ENCODE assay signal across 9 cellular contexts in genomic region chr2:169141713-169142352, GRCh38.
DNase-seq lines count a peak whose midpoint lies in the region; ATAC-seq and TF ChIP-seq lines count a peak whose summit lies in the region.
"Had no signal": no experiment of that assay in that cellular context is flagged by ENCODE, and none has a peak within 500 bp of the region (broad histone marks: within the 10 kb centered on the region; RNA-seq: fewer than 3 reads in every experiment).

No MANE protein-coding gene starts in this region.

- ATAC-seq in GM19025 (IDR thresholded peaks at IDR 0.05; ENCODE audit: low read depth, unreplicated experiment) (peak; percentile 59), heart left ventricle (peak in 3 of 4 donors; percentile 32 to 49 (median 38)), gastrocnemius medialis (no peak), HG02970 (IDR thresholded peaks at IDR 0.05; ENCODE audit: low FRiP score, unreplicated experiment) (no peak)

- CTCF ChIA-PET in activated naive CD4-positive, alpha-beta T cell treated with anti-CD3 and anti-CD28 coated beads, Interleukin-2, amount 10 ng/mL, durations not matched to agents 7 days and 5 days (lab: Charles Lee), result interaction anchor here (0.8 to 7.5 kb wide), 22 partner anchors 8 to 255 kb away, joined by 3 to 147 read pairs (median 5); no protein-coding TSS in a partner anchor

- no peaks in the 10 kb centered on the region for H3K36me3 Mint-ChIP-seq in activated naive CD4-positive, alpha-beta T cell treated with anti-CD3 and anti-CD28 coated beads, Interleukin-2, amount 10 ng/mL, durations not matched to agents 7 days and 5 days
- H3K36me3 Mint-ChIP-seq: IgD-negative memory B cell had no signal

- in situ Hi-C loops in gastrocnemius medialis (cut with MboI; ENCODE audit: low sequenced_read_pairs in 4 of 4), result loop anchor here in 1 of 4 donors (25.0 kb wide), 1 partner anchor 180 kb away; no protein-coding TSS in a partner anchor

- peaks cover 3% of the 10 kb centered on the region for H3K27me3 Mint-ChIP-seq in activated naive CD4-positive, alpha-beta T cell treated with anti-CD3 and anti-CD28 coated beads, Interleukin-2, amount 10 ng/mL, durations not matched to agents 7 days and 5 days
- H3K27me3 Mint-ChIP-seq: IgD-negative memory B cell had no signal

- intact Hi-C loops in heart left ventricle (cut with DNase I) (loop anchor here in 6 of 10 donors (1.0 to 5.0 kb wide), 4 partner anchors 31 to 180 kb away; no protein-coding TSS in a partner anchor), gastrocnemius medialis (cut with DNase I; ENCODE audit: low total_unique reads) (no loop called here)

- H3K4me3 Mint-ChIP-seq in activated naive CD4-positive, alpha-beta T cell treated with anti-CD3 and anti-CD28 coated beads, Interleukin-2, amount 10 ng/mL, durations not matched to agents 7 days and 5 days, result no peak overlapping the region

- peak; percentile 47 for DNase-seq in Ammon's horn (ENCODE audit: low spot score)
- DNase-seq in HuH-7 (ENCODE audit: low spot score), result peak; percentile 61
- DNase-seq in SK-N-DZ (ENCODE audit: low spot score), result peak; percentile 41
- DNase-seq in activated naive CD4-positive, alpha-beta T cell treated with anti-CD3 and anti-CD28 coated beads, Interleukin-2, amount 10 ng/mL, durations not matched to agents 7 days and 5 days, result peak; percentile 68
- DNase-seq in heart left ventricle, result peak in 4 of 5 donors; percentile 30 to 41 (median 34)
- no peak for DNase-seq in gastrocnemius medialis

- H3K4me1 Mint-ChIP-seq in activated naive CD4-positive, alpha-beta T cell treated with anti-CD3 and anti-CD28 coated beads, Interleukin-2, amount 10 ng/mL, durations not matched to agents 7 days and 5 days, result no peaks in the 10 kb centered on the region

- H3K27ac Mint-ChIP-seq in activated naive CD4-positive, alpha-beta T cell treated with anti-CD3 and anti-CD28 coated beads, Interleukin-2, amount 10 ng/mL, durations not matched to agents 7 days and 5 days, result no peak overlapping the region
- H3K27ac Mint-ChIP-seq: IgD-negative memory B cell had no signal

- H3K4me1 ChIP-seq in heart left ventricle (peaks cover 0 to 8% (median 0%) of the 10 kb centered on the region in 12 donors), gastrocnemius medialis (no peaks in the 10 kb centered on the region)

- no peaks in the 10 kb centered on the region for H3K9me3 Mint-ChIP-seq in activated naive CD4-positive, alpha-beta T cell treated with anti-CD3 and anti-CD28 coated beads, Interleukin-2, amount 10 ng/mL, durations not matched to agents 7 days and 5 days
- H3K9me3 Mint-ChIP-seq: IgD-negative memory B cell had no signal

- H3K9me3 ChIP-seq in heart left ventricle, result no peaks in the 10 kb centered on the region
- H3K9me3 ChIP-seq in gastrocnemius medialis, result no peaks in the 10 kb centered on the region

- TF ChIP-seq CTCF in heart left ventricle (IDR thresholded peaks at IDR 0.05) (peak; percentile 54 to 84 (median 68)), gastrocnemius medialis (IDR thresholded peaks at IDR 0.05 in 4 of 5, conservative IDR thresholded peaks at IDR 0.05 in 1 of 5) (peak in 3 of 5 experiments; percentile 41 to 60 (median 56))

- H3K36me3 ChIP-seq in heart left ventricle (no peaks in the 10 kb centered on the region), gastrocnemius medialis (no peaks in the 10 kb centered on the region)

- TF ChIP-seq POLR2A in heart left ventricle (IDR thresholded peaks at IDR 0.05) (no peak), gastrocnemius medialis (IDR thresholded peaks at IDR 0.05) (no peak)

- H3K4me3 ChIP-seq in heart left ventricle, result no peak overlapping the region
- no peak overlapping the region for H3K4me3 ChIP-seq in gastrocnemius medialis

- H3K27ac ChIP-seq in heart left ventricle (no peak overlapping the region), gastrocnemius medialis (no peak overlapping the region)

- 33 to 51% (median 41%) methylated on average over 7 to 10 of the region's 10 CpGs for WGBS in heart left ventricle, 4 donors

- H3K27me3 ChIP-seq in heart left ventricle, result no peaks in the 10 kb centered on the region
- no peaks in the 10 kb centered on the region for H3K27me3 ChIP-seq in gastrocnemius medialis

Comparison
In these comparisons a context has a peak if more than half of its experiments do, and no peak if none do; other contexts are left out.
1. DNase-seq: peak in Ammon's horn (single experiment), HuH-7 (single experiment), SK-N-DZ (single experiment), activated naive CD4-positive, alpha-beta T cell treated with anti-CD3 and anti-CD28 coated beads, Interleukin-2, amount 10 ng/mL, durations not matched to agents 7 days and 5 days (single experiment) and heart left ventricle (4 of 5); none in gastrocnemius medialis (0 of 2).
2. ATAC-seq: peak in GM19025 (single experiment) and heart left ventricle (3 of 4); none in gastrocnemius medialis (0 of 2) and HG02970 (single experiment).